8 cellular contexts compared by ENCODE assay signal in genomic region chr11:93662177-93662575, GRCh38. TPM values are rescaled to one million over a fixed set of nuclear protein-coding genes. Genes with fewer than 3 reads are reported as not detected.
DNase-seq lines count a peak whose midpoint lies in the region; ATAC-seq and TF ChIP-seq lines count a peak whose summit lies in the region.

No MANE protein-coding gene starts in this region.

- no peaks in the 10 kb centered on the region for H3K27me3 ChIP-seq in left ventricle myocardium inferior (ENCODE audit: low read depth)

- peak overlapping the region; percentile 86 for H3K4me3 Mint-ChIP-seq in memory B cell

- H3K4me3 ChIP-seq in left ventricle myocardium inferior: peak overlapping the region; percentile 91

- peaks cover 10% of the 10 kb centered on the region for H3K36me3 ChIP-seq in left ventricle myocardium inferior

- H3K27ac ChIP-seq in left ventricle myocardium inferior (replicated peaks) (peak overlapping the region; percentile 79), angular gyrus (ENCODE audit: low read depth, low read length) (peak overlapping the region; percentile 51)

- H3K36me3 Mint-ChIP-seq in memory B cell: no peaks in the 10 kb centered on the region

- H3K9me3 ChIP-seq in left ventricle myocardium inferior (replicated peaks): no peaks in the 10 kb centered on the region

- H3K4me1 Mint-ChIP-seq in memory B cell: peaks cover 17% of the 10 kb centered on the region

- DNase-seq in left ventricle myocardium inferior (no peak), left cardiac atrium (no peak), memory B cell (ENCODE audit: low spot score in 2 of 2) (no peak), AG08396 (ENCODE audit: low spot score) (no peak), EL (no peak), GM20000 (ENCODE audit: low spot score) (no peak)

- intact Hi-C loops in left ventricle myocardium inferior (cut with micrococcal nuclease) (no loop called here), left cardiac atrium (cut with DNase I) (no loop called here)

- H3K9me3 Mint-ChIP-seq in memory B cell: no peaks in the 10 kb centered on the region

- ATAC-seq in left cardiac atrium: no peak
- ATAC-seq in HG03460 (IDR thresholded peaks at IDR 0.05; ENCODE audit: unreplicated experiment): peak; percentile 6
- peak; percentile 1 for ATAC-seq in memory B cell (ENCODE audit: low read depth)

- H3K27ac Mint-ChIP-seq in memory B cell: peak overlapping the region; percentile 92

- TF ChIP-seq CTCF in left ventricle myocardium inferior (IDR thresholded peaks at IDR 0.05; ENCODE audit: borderline replicate concordance) (no peak), GM20000 (IDR thresholded peaks at IDR 0.05; ENCODE audit: extremely low read depth, missing control alignments) (no peak)

- H3K4me1 ChIP-seq in left ventricle myocardium inferior: peaks cover 22% of the 10 kb centered on the region

- no peaks in the 10 kb centered on the region for H3K27me3 Mint-ChIP-seq in memory B cell

RNA-seq across cellular contexts. Expression of gene CEP295, which starts 0.7 kb away (rescaled TPM):
- 5.4 TPM for total RNA-seq in left ventricle myocardium inferior
- 1 to 10 TPM; 5.9 to 6.4 TPM for total RNA-seq in left cardiac atrium

Comparison
In these comparisons a context has a peak if more than half of its experiments do, and no peak if none do; other contexts are left out.
1. ATAC-seq: peak in HG03460 (single experiment) and memory B cell (single experiment); none in left cardiac atrium (0 of 2).